11 cellular contexts compared by ENCODE assay signal in genomic region chr22:19598054-19598855, GRCh38.
DNase-seq lines count a peak whose midpoint lies in the region; ATAC-seq and TF ChIP-seq lines count a peak whose summit lies in the region.
"Had no signal": no experiment of that assay in that cellular context is flagged by ENCODE, and none has a peak within 500 bp of the region (broad histone marks: within the 10 kb centered on the region; RNA-seq: fewer than 3 reads in every experiment).

No MANE protein-coding gene starts in this region.

- no peaks in the 10 kb centered on the region for H4K20me1 ChIP-seq in BLaER1
- no peaks in the 10 kb centered on the region for H4K20me1 ChIP-seq in H9 (ENCODE audit: control insufficient read depth, insufficient read depth, insufficient read length)

- no peak overlapping the region for H3K9ac ChIP-seq in BLaER1
- no peak overlapping the region for H3K9ac ChIP-seq in H9 (ENCODE audit: extremely low read depth, insufficient read length, low read length)
- H3K9ac ChIP-seq in mesendoderm (ENCODE audit: low read length): no peak overlapping the region

- H2BK20ac ChIP-seq in H9 (ENCODE audit: low read depth, low read length, poor library complexity, severe bottlenecking): no peak overlapping the region

- H3K79me2 ChIP-seq in H9 (ENCODE audit: insufficient read depth, low read length) (no peaks in the 10 kb centered on the region), mesendoderm (ENCODE audit: control insufficient read depth, insufficient read depth, low read length) (no peaks in the 10 kb centered on the region)

- H2AFZ ChIP-seq in H9 (ENCODE audit: low read length): no peak overlapping the region

- peak overlapping the region; percentile 4; the same call in 1 of the 2 replicates for H3K14ac ChIP-seq in H9 (ENCODE audit: insufficient read depth, low read length)

- peak; percentile 25 for ATAC-seq in activated CD8-positive, alpha-beta T cell treated with anti-CD3 and anti-CD28 coated beads for 36 hours
- ATAC-seq in left lung: peak; percentile 63
- no peak for ATAC-seq in body of pancreas
- no peak for ATAC-seq in GM21528 (IDR thresholded peaks at IDR 0.05; ENCODE audit: low FRiP score, unreplicated experiment)
- ATAC-seq: SK-N-SH treated with all-trans-retinoic acid at 6 μM for 48 hours had no signal

- peaks cover 10 to 16% of the 10 kb centered on the region in 2 experiments for H3K4me1 Mint-ChIP-seq in H9
- peaks cover 39% of the 10 kb centered on the region for H3K4me1 Mint-ChIP-seq in activated CD8-positive, alpha-beta T cell treated with anti-CD3 and anti-CD28 coated beads for 36 hours (ENCODE audit: low read depth)

- H3K4me1 ChIP-seq in BLaER1: peaks cover 21% of the 10 kb centered on the region
- H3K4me1 ChIP-seq in H9 (ENCODE audit: insufficient read depth, low read length): no peaks in the 10 kb centered on the region
- H3K4me1 ChIP-seq in left lung: peaks cover 3 to 19% of the 10 kb centered on the region in 2 donors
- no peaks in the 10 kb centered on the region for H3K4me1 ChIP-seq in body of pancreas
- no peaks in the 10 kb centered on the region for H3K4me1 ChIP-seq in mesendoderm (ENCODE audit: control insufficient read depth, low read depth, low read length)

- no peak overlapping the region for H3K23ac ChIP-seq in H9 (ENCODE audit: insufficient read length, low read depth, low read length)
- H3K23ac ChIP-seq in mesendoderm (ENCODE audit: low read length): no peak overlapping the region

- intact Hi-C loops in activated CD8-positive, alpha-beta T cell treated with anti-CD3 and anti-CD28 coated beads for 36 hours (cut with micrococcal nuclease): no loop called here
- intact Hi-C loops in left lung (cut with DNase I): no loop called here
- intact Hi-C loops in body of pancreas (cut with DNase I): no loop called here

- POLR2A ChIA-PET in activated CD8-positive, alpha-beta T cell treated with anti-CD3 and anti-CD28 coated beads for 36 hours (lab: Charles Lee): interaction anchor here (0.6 kb wide), 1 partner anchor 10 kb away, joined by 3 read pairs; no protein-coding TSS in a partner anchor

- H3K18ac ChIP-seq in H9 (ENCODE audit: insufficient read length, low read depth, low read length) (no peak overlapping the region), mesendoderm (ENCODE audit: low read length) (no peak overlapping the region)

- no peak for TF ChIP-seq CTCF in H9 (conservative IDR thresholded peaks at IDR 0.05)
- TF ChIP-seq CTCF in activated CD8-positive, alpha-beta T cell treated with anti-CD3 and anti-CD28 coated beads for 36 hours (IDR thresholded peaks at IDR 0.05): no peak
- no peak for TF ChIP-seq CTCF in left lung (IDR thresholded peaks at IDR 0.05)
- no peak for TF ChIP-seq CTCF in body of pancreas (IDR thresholded peaks at IDR 0.05)

- no CpG with 5 or more reads among the region's 10 CpGs for WGBS in H9 (ENCODE audit: extremely low coverage, insufficient read length, low lambda C conversion rate)
- 40 to 47% methylated on average over 9 to 10 of the region's 10 CpGs for WGBS in body of pancreas, 2 donors
- no CpG with 5 or more reads among the region's 10 CpGs for WGBS in mesendoderm (ENCODE audit: extremely low coverage, insufficient coverage, low lambda C conversion rate)

- H3K56ac ChIP-seq in H9 (ENCODE audit: insufficient read length, low read depth, low read length) (no peak overlapping the region), mesendoderm (ENCODE audit: low read length) (no peak overlapping the region)

- CTCF ChIA-PET in activated CD8-positive, alpha-beta T cell treated with anti-CD3 and anti-CD28 coated beads for 36 hours (lab: Charles Lee): interaction anchor here (1.0 to 2.0 kb wide), 3 partner anchors 9 to 46 kb away, joined by 3 to 9 read pairs (median 3); no protein-coding TSS in a partner anchor

- H4K8ac ChIP-seq in H9 (replicated peaks; ENCODE audit: insufficient read length, low read depth, low read length): no peak overlapping the region
- no peak overlapping the region for H4K8ac ChIP-seq in mesendoderm (ENCODE audit: low read depth, low read length)

- H3K4ac ChIP-seq in H9 (ENCODE audit: low read depth, low read length) (no peak overlapping the region), mesendoderm (ENCODE audit: low read depth, low read length) (no peak overlapping the region)

- no peak overlapping the region; a peak in 1 of 7 replicates for H3K27ac Mint-ChIP-seq in H9
- H3K27ac Mint-ChIP-seq in activated CD8-positive, alpha-beta T cell treated with anti-CD3 and anti-CD28 coated beads for 36 hours: peak overlapping the region; percentile 83

- H2BK5ac ChIP-seq in H9 (ENCODE audit: insufficient read length, low read length) (no peak overlapping the region), mesendoderm (ENCODE audit: low read length) (no peak overlapping the region)

- no peak overlapping the region for H3K27ac ChIP-seq in BLaER1
- H3K27ac ChIP-seq in H9 (ENCODE audit: insufficient read length, low read depth, low read length): no peak overlapping the region
- peak overlapping the region in 1 of 2 donors; percentile 59 for H3K27ac ChIP-seq in left lung
- H3K27ac ChIP-seq in body of pancreas: no peak overlapping the region
- no peak overlapping the region for H3K27ac ChIP-seq in mesendoderm (ENCODE audit: low read depth, low read length)

- H2BK120ac ChIP-seq in H9 (ENCODE audit: low read depth, low read length, poor library complexity, severe bottlenecking) (no peak overlapping the region), mesendoderm (ENCODE audit: low read depth, low read length) (no peak overlapping the region)

- H3K9me3 ChIP-seq in BLaER1: no peaks in the 10 kb centered on the region
- H3K9me3 ChIP-seq in H9 (ENCODE audit: control insufficient read depth, low read depth, low read length): no peaks in the 10 kb centered on the region
- H3K9me3 ChIP-seq in left lung: no peaks in the 10 kb centered on the region
- H3K9me3 ChIP-seq in body of pancreas: no peaks in the 10 kb centered on the region
- H3K9me3 ChIP-seq: heart left ventricle had no signal

- H2BK15ac ChIP-seq in H9 (ENCODE audit: low read depth, low read length): no peak overlapping the region
- H2BK15ac ChIP-seq in mesendoderm (replicated peaks; ENCODE audit: low read depth): no peak overlapping the region

- peaks cover 5% of the 10 kb centered on the region for H3K23me2 ChIP-seq in H9 (ENCODE audit: insufficient read length, low read depth, low read length, poor library complexity, severe bottlenecking)

- no peak overlapping the region for H3T11ph ChIP-seq in H9 (ENCODE audit: low read length)

- H2BK12ac ChIP-seq in H9 (ENCODE audit: insufficient read length, low read depth, low read length): no peak overlapping the region

- H3K4me3 ChIP-seq in BLaER1 (no peak overlapping the region), left lung (no peak overlapping the region), body of pancreas (no peak overlapping the region), mesendoderm (ENCODE audit: low read length) (no peak overlapping the region)
- H3K4me3 ChIP-seq: heart left ventricle had no signal

- no peaks in the 10 kb centered on the region for H3K36me3 ChIP-seq in BLaER1
- no peaks in the 10 kb centered on the region for H3K36me3 ChIP-seq in left lung
- H3K36me3 ChIP-seq in body of pancreas (replicated peaks in 1 of 2; ENCODE audit: insufficient read depth in 1 of 2, low read depth in 2 of 2): no peaks in the 10 kb centered on the region
- no peaks in the 10 kb centered on the region for H3K36me3 ChIP-seq in mesendoderm (ENCODE audit: control insufficient read depth, insufficient read depth, low read length)
- H3K36me3 ChIP-seq: heart left ventricle had no signal

- H3K4me2 ChIP-seq in BLaER1 (peak overlapping the region; percentile 36; the same call in 1 of the 2 replicates), H9 (ENCODE audit: insufficient read depth, insufficient read length, low read length) (no peak overlapping the region), mesendoderm (ENCODE audit: low read length) (no peak overlapping the region)

- H3K9me3 Mint-ChIP-seq in H9: no peaks in the 10 kb centered on the region
- no peaks in the 10 kb centered on the region for H3K9me3 Mint-ChIP-seq in activated CD8-positive, alpha-beta T cell treated with anti-CD3 and anti-CD28 coated beads for 36 hours

- H3K27me3 ChIP-seq in BLaER1: no peaks in the 10 kb centered on the region
- H3K27me3 ChIP-seq in H9 (ENCODE audit: insufficient read depth, low read length): no peaks in the 10 kb centered on the region; the same call in 1 of the 2 replicates
- H3K27me3 ChIP-seq in left lung: no peaks in the 10 kb centered on the region
- no peaks in the 10 kb centered on the region for H3K27me3 ChIP-seq in body of pancreas
- H3K27me3 ChIP-seq in mesendoderm (ENCODE audit: insufficient read depth, low read length, poor library complexity): no peaks in the 10 kb centered on the region

- H3K79me1 ChIP-seq in H9 (ENCODE audit: insufficient read depth, low read depth, low read length, poor library complexity, severe bottlenecking) (no peaks in the 10 kb centered on the region), mesendoderm (ENCODE audit: low read length) (no peaks in the 10 kb centered on the region)

- no peak overlapping the region for H4K91ac ChIP-seq in H9 (ENCODE audit: insufficient read length, low read depth, low read length)

- H4K5ac ChIP-seq in H9 (ENCODE audit: insufficient read length, low read depth, low read length) (no peak overlapping the region), mesendoderm (ENCODE audit: low read length) (no peak overlapping the region)

- H3K36me3 Mint-ChIP-seq in H9 (ENCODE audit: insufficient read depth in 1 of 3, low read depth in 3 of 3): no peaks in the 10 kb centered on the region
- H3K36me3 Mint-ChIP-seq in activated CD8-positive, alpha-beta T cell treated with anti-CD3 and anti-CD28 coated beads for 36 hours (ENCODE audit: low read depth): no peaks in the 10 kb centered on the region

- DNase-seq in H9 (no peak), left lung (no peak), iPS-NIHi11 (ENCODE audit: low spot score) (no peak), body of pancreas (no peak), mesendoderm (no peak)
- DNase-seq in activated CD8-positive, alpha-beta T cell treated with anti-CD3 and anti-CD28 coated beads for 36 hours: peak; percentile 23
- DNase-seq: activated CD8-positive, alpha-beta memory T cell treated with anti-CD3 and anti-CD28 coated beads, Interleukin-2, amount 50 U/mL, for 48 hours; heart left ventricle had no signal

- H2AK5ac ChIP-seq in H9 (ENCODE audit: insufficient read length, low read length) (no peak overlapping the region), mesendoderm (ENCODE audit: low read length) (no peak overlapping the region)

- TF ChIP-seq POLR2A in body of pancreas (IDR thresholded peaks at IDR 0.05): no peak

- no peak overlapping the region for H3K4me3 Mint-ChIP-seq in H9
- H3K4me3 Mint-ChIP-seq in activated CD8-positive, alpha-beta T cell treated with anti-CD3 and anti-CD28 coated beads for 36 hours: peak overlapping the region; percentile 16

- H3K27me3 Mint-ChIP-seq in H9 (ENCODE audit: low read depth): peaks cover 6% of the 10 kb centered on the region
- H3K27me3 Mint-ChIP-seq in activated CD8-positive, alpha-beta T cell treated with anti-CD3 and anti-CD28 coated beads for 36 hours: no peaks in the 10 kb centered on the region

Comparison
In these comparisons a context has a peak if more than half of its experiments do, and no peak if none do; other contexts are left out.
1. ATAC-seq: peak in activated CD8-positive, alpha-beta T cell treated with anti-CD3 and anti-CD28 coated beads for 36 hours (single experiment) and left lung (single experiment); none in body of pancreas (single experiment) and GM21528 (single experiment).